ENCODE assay signal across 2 cellular contexts in genomic region chr9:107597743-107598217, GRCh38.
TF ChIP-seq lines count a peak whose summit lies in the region.

No MANE protein-coding gene starts in this region.

TF ChIP-seq in GM23338, 12 proteins besides CTCF, POLR2A, EP300 and RAD21 (continued from another document):
- TF ChIP-seq REST (IDR thresholded peaks at IDR 0.05; ENCODE audit: unreplicated experiment): no peak
- no peak for TF ChIP-seq ETS1 (IDR thresholded peaks at IDR 0.05)
- TF ChIP-seq EZH2phosphoT487 (IDR thresholded peaks at IDR 0.05; ENCODE audit: unreplicated experiment): no peak
- no peak for TF ChIP-seq ZNF331 (CRISPR knock-in tag; IDR thresholded peaks at IDR 0.05; ENCODE audit: low read depth)
- no peak for TF ChIP-seq ZNF462 (CRISPR knock-in tag; IDR thresholded peaks at IDR 0.05)
- TF ChIP-seq CREB1 (CRISPR knock-in tag; IDR thresholded peaks at IDR 0.05; ENCODE audit: low read depth): no peak
- no peak for TF ChIP-seq EZH2 (IDR thresholded peaks at IDR 0.05; ENCODE audit: low read depth, unreplicated experiment)
- TF ChIP-seq STAT1 (IDR thresholded peaks at IDR 0.05; ENCODE audit: unreplicated experiment): no peak
- no peak for TF ChIP-seq ZNF114 (CRISPR knock-in tag; IDR thresholded peaks at IDR 0.05)
- TF ChIP-seq JUNB (IDR thresholded peaks at IDR 0.05; ENCODE audit: unreplicated experiment): no peak

TF ChIP-seq in liver, 16 proteins besides CTCF, POLR2A, EP300 and RAD21 (continued from another document):
- peak; percentile 40 for TF ChIP-seq REST (IDR thresholded peaks at IDR 0.05)
- peak; percentile 23 for TF ChIP-seq TAF1 (conservative IDR thresholded peaks at IDR 0.05)
- TF ChIP-seq JUND (IDR thresholded peaks at IDR 0.05): peak; percentile 13 to 22
- peak; percentile 83 for TF ChIP-seq SP1 (IDR thresholded peaks at IDR 0.05)
- peak; percentile 58 to 85 for TF ChIP-seq HNF4A (conservative IDR thresholded peaks at IDR 0.05)
- TF ChIP-seq GABPA (IDR thresholded peaks at IDR 0.05 in 1 of 2, conservative IDR thresholded peaks at IDR 0.05 in 1 of 2): no peak
- peak; percentile 70 for TF ChIP-seq YY1 (IDR thresholded peaks at IDR 0.05)
- TF ChIP-seq FOXA1 (IDR thresholded peaks at IDR 0.05): no peak
- no peak for TF ChIP-seq NR2F2 (IDR thresholded peaks at IDR 0.05)
TF ChIP-seq in liver: peak in this region for 10.
